In the genomic region with DNA sequence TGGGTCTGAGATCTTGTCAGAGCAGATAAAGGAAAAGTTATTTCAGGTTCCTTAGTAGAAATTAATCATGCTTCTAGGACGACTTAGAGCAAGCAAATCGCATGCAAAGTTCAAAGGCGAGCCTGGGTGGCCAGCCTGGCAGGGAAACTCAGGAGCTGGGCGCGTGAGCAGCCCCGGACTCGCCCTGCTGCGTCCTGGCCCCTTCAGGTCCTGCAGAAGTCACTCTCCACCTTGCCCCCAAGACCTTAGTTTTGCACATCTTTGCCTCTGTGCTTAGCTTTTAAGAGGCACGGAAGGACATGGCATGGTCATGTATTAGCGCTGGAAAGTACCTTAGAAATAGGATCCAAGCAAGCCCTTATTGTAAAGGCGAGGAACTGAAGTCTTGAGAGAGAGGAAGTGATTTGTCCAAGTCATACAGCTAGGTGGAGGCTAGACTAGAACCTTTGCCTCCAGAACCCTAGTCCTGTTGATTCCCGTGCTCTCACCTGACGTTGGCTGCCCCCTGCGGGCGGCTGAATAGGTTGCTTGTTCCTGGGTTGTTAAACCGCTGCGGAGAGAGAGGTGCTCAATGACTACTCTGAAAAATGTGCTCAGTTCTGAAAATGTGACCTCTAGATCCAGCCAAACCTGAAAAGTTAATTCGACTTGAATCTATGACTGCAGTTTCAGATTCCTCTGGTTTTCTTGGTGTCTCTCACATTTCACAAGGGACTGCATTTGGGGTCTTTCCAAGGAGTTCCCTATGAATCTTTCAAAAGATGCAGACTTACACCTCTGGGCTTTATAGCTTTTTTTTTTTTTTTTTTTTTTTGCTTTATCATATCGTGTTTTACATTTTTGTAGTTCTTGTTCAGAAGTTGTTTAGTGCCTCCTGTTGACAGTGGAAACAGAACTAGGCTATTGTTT, we compare ENCODE assay signal across 8 cellular contexts. TPM values are rescaled to one million over a fixed set of nuclear protein-coding genes. Genes with fewer than 3 reads are reported as not detected.
A peak's percentile ranks its signal among the peaks of the same experiment; 100 is the strongest.
DNase-seq lines count a peak whose midpoint lies in the region; ATAC-seq and TF ChIP-seq lines count a peak whose summit lies in the region.

No MANE protein-coding gene starts in this region.

- intact Hi-C loops in lower lobe of right lung (cut with DNase I), result no loop called here

- peak; percentile 30 for ATAC-seq in HG02759 (IDR thresholded peaks at IDR 0.05; ENCODE audit: unreplicated experiment)
- peak; percentile 58 to 66 for ATAC-seq in lower lobe of right lung

- H3K4me3 ChIP-seq in WERI-Rb-1 (ENCODE audit: low read depth, low read length) (peak overlapping the region; percentile 85), cardiac fibroblast (replicated peaks in 1 of 2; ENCODE audit: low read depth in 2 of 2, low read length in 2 of 2) (peak overlapping the region; percentile 57 to 60), lower lobe of right lung (peak overlapping the region; percentile 63)

- DNase-seq in DMS 273 (lab: John Stamatoyannopoulos, UW; ENCODE audit: unreplicated experiment) (peak; percentile 67), DMS 273 treated with DMSO at 0.1 percent for 48 hours (lab: John Stamatoyannopoulos, UW) (no peak), NCI-H1436 treated with DMSO at 0.1 percent for 48 hours (lab: John Stamatoyannopoulos, UW) (peak; percentile 34), WERI-Rb-1 (peak; percentile 67), cardiac fibroblast (ENCODE audit: low read depth in 2 of 2) (peak; percentile 42 to 64), lower lobe of right lung (peak; percentile 66)
- DNase-seq in stimulated activated CD8-positive, alpha-beta memory T cell treated with anti-CD3 and anti-CD28 coated beads, Interleukin-2, amount 100 ng/mL, for 48 hours (ENCODE audit: low read depth in 2 of 2), result peak; percentile 67 to 69

- H3K27me3 ChIP-seq in WERI-Rb-1 (ENCODE audit: insufficient read depth, low read depth, severe bottlenecking) (no peaks in the 10 kb centered on the region), lower lobe of right lung (ENCODE audit: low read depth) (peaks cover 51% of the 10 kb centered on the region)

- H3K27ac ChIP-seq in WERI-Rb-1 (no peak overlapping the region), lower lobe of right lung (no peak overlapping the region)

- peaks cover 34% of the 10 kb centered on the region for H3K4me1 ChIP-seq in lower lobe of right lung

- TF ChIP-seq CTCF in WERI-Rb-1 (IDR thresholded peaks at IDR 0.05; ENCODE audit: low read depth, low read length) (peak; percentile 70), cardiac fibroblast (IDR thresholded peaks at IDR 0.05; ENCODE audit: low read depth, low read length) (peak; percentile 72), lower lobe of right lung (IDR thresholded peaks at IDR 0.05) (peak; percentile 55)

- H3K36me3 ChIP-seq in WERI-Rb-1, result peaks cover 10% of the 10 kb centered on the region
- H3K36me3 ChIP-seq in lower lobe of right lung, result no peaks in the 10 kb centered on the region

- no peaks in the 10 kb centered on the region for H3K9me3 ChIP-seq in WERI-Rb-1 (ENCODE audit: severe bottlenecking)
- no peaks in the 10 kb centered on the region for H3K9me3 ChIP-seq in lower lobe of right lung

RNA-seq across cellular contexts. Expression of gene MYB, which starts 2.7 kb away (rescaled TPM):
- total RNA-seq in lower lobe of right lung, result 6.1 TPM
